ENCODE assay signal across 36 cellular contexts in genomic region chr16:63943568-63943967, GRCh38.
"Had no signal": no experiment of that assay in that cellular context is flagged by ENCODE, and none has a peak within 500 bp of the region (broad histone marks: within the 10 kb centered on the region; RNA-seq: fewer than 3 reads in every experiment).

No MANE protein-coding gene starts in this region.

- H3K27ac ChIP-seq: adrenal gland, cardiac muscle cell, VCaP had no signal

- H3K9me3 ChIP-seq: adrenal gland had no signal

- H3K4me3 Mint-ChIP-seq: activated B cell treated with CpG ODN at 0.5 μM for 24 hours; activated CD4-positive, alpha-beta memory T cell treated with anti-CD3 and anti-CD28 coated beads for 36 hours; activated CD4-positive, alpha-beta T cell treated with anti-CD3 and anti-CD28 coated beads, Interleukin-2, amount 10 ng/mL, durations not matched to agents 24 days and 14 days; activated CD8-positive, alpha-beta T cell treated with anti-CD3 and anti-CD28 coated beads for 36 hours; activated naive CD4-positive, alpha-beta T cell treated with anti-CD3 and anti-CD28 coated beads for 36 hours; activated naive CD8-positive, alpha-beta T cell treated with anti-CD3 and anti-CD28 coated beads for 36 hours; activated T-cell treated with anti-CD3 and anti-CD28 coated beads, Interleukin-2, amount 50 U/mL, for 4 hours; activated T-cell treated with anti-CD3 and anti-CD28 coated beads, Interleukin-2, amount 50 U/mL, for 72 hours; activated T-helper 1 cell treated with anti-CD3 and anti-CD28 coated beads, Interleukin-12 subunit alpha, Interleukin-12 subunit beta, Interleukin-2, Interleukin-4 antibody, amounts not matched to agents 30 ng/mL and 10 ng/mL and 1 ng/mL, durations not matched to agents 14 hours and 24 hours and 36 hours; activated T-helper 17 cell treated with anti-CD3 and anti-CD28 coated beads, Interleukin-2, amount 50 U/mL, for 72 hours; brain; central memory CD8-positive, alpha-beta T cell; T-helper 1 cell treated with Interleukin-12 subunit alpha and Interleukin-12 subunit beta and Interleukin-4 antibody, amounts not matched to agents 30 μg/mL and 1 μg/mL, for 36 hours; T-helper 2 cell treated with Interferon-gamma antibody and Interleukin-4, amounts not matched to agents 5 μg/mL and 100 μg/mL, for 36 hours had no signal

- H3K27ac Mint-ChIP-seq: activated B cell treated with CpG ODN at 0.5 μM for 24 hours; activated CD4-positive, alpha-beta memory T cell treated with anti-CD3 and anti-CD28 coated beads for 36 hours; activated CD4-positive, alpha-beta T cell treated with anti-CD3 and anti-CD28 coated beads, Interleukin-2, amount 10 ng/mL, durations not matched to agents 24 days and 14 days; activated CD8-positive, alpha-beta T cell treated with anti-CD3 and anti-CD28 coated beads for 36 hours; activated naive CD4-positive, alpha-beta T cell treated with anti-CD3 and anti-CD28 coated beads for 36 hours; activated naive CD4-positive, alpha-beta T cell treated with anti-CD3 and anti-CD28 coated beads, Interleukin-2, amount 50 U/mL, for 72 hours; activated naive CD8-positive, alpha-beta T cell treated with anti-CD3 and anti-CD28 coated beads for 36 hours; activated T-cell treated with anti-CD3 and anti-CD28 coated beads, Interleukin-2, amount 50 U/mL, for 72 hours; activated T-helper 1 cell treated with anti-CD3 and anti-CD28 coated beads, Interleukin-12 subunit alpha, Interleukin-12 subunit beta, Interleukin-2, Interleukin-4 antibody, amounts not matched to agents 30 ng/mL and 10 ng/mL and 1 ng/mL, durations not matched to agents 14 hours and 24 hours and 36 hours; activated T-helper 17 cell treated with anti-CD3 and anti-CD28 coated beads, Interleukin-2, amount 50 U/mL, for 72 hours; brain; T-helper 1 cell treated with Interleukin-12 subunit alpha and Interleukin-12 subunit beta and Interleukin-4 antibody, amounts not matched to agents 30 μg/mL and 1 μg/mL, for 36 hours; T-helper 2 cell treated with Interferon-gamma antibody and Interleukin-4, amounts not matched to agents 5 μg/mL and 100 μg/mL, for 36 hours had no signal

- H3K36me3 ChIP-seq: adrenal gland, cardiac muscle cell had no signal

- H3K27me3 Mint-ChIP-seq: activated B cell treated with CpG ODN at 0.5 μM for 24 hours; activated CD4-positive, alpha-beta memory T cell treated with anti-CD3 and anti-CD28 coated beads for 36 hours; activated CD4-positive, alpha-beta T cell treated with anti-CD3 and anti-CD28 coated beads, Interleukin-2, amount 10 ng/mL, durations not matched to agents 24 days and 14 days; activated CD8-positive, alpha-beta T cell treated with anti-CD3 and anti-CD28 coated beads for 36 hours; activated naive CD8-positive, alpha-beta T cell treated with anti-CD3 and anti-CD28 coated beads for 36 hours; activated T-helper 17 cell treated with anti-CD3 and anti-CD28 coated beads, Interleukin-2, amount 50 U/mL, for 72 hours; central memory CD8-positive, alpha-beta T cell had no signal

- DNase-seq: activated B cell treated with CpG ODN at 0.5 μM for 24 hours; activated CD4-positive, alpha-beta memory T cell treated with anti-CD3 and anti-CD28 coated beads for 36 hours; activated CD4-positive, alpha-beta T cell treated with anti-CD3 and anti-CD28 coated beads for 4 hours; activated CD4-positive, alpha-beta T cell treated with anti-CD3 and anti-CD28 coated beads, Interleukin-2, amount 10 ng/mL, durations not matched to agents 24 days and 14 days; activated CD4-positive, alpha-beta T cell treated with anti-CD3 and anti-CD28 coated beads, Interleukin-2, amount 50 U/mL, for 1 hour; activated CD4-positive, alpha-beta T cell treated with anti-CD3 and anti-CD28 coated beads, Interleukin-2, amount 50 U/mL, for 4 hours; activated CD4-positive, CD25-positive, alpha-beta regulatory T cell treated with anti-CD3 and anti-CD28 coated beads, Interleukin-2, amount 50 U/mL, for 72 hours; activated CD8-positive, alpha-beta memory T cell treated with anti-CD3 and anti-CD28 coated beads, Interleukin-2, amount 50 U/mL, for 4 hours; activated CD8-positive, alpha-beta T cell treated with anti-CD3 and anti-CD28 coated beads for 36 hours; activated effector memory CD4-positive, alpha-beta T cell treated with anti-CD3 and anti-CD28 coated beads, Interleukin-2, amount 50 U/mL, for 16 hours; activated gamma-delta T cell treated with Interleukin-2 at 50 U/mL for 16 hours; activated naive CD4-positive, alpha-beta T cell; activated naive CD4-positive, alpha-beta T cell treated with anti-CD3 and anti-CD28 coated beads for 36 hours; activated naive CD4-positive, alpha-beta T cell treated with anti-CD3 and anti-CD28 coated beads, Interleukin-2, amount 50 U/mL, for 16 hours; activated naive CD8-positive, alpha-beta T cell treated with anti-CD3 and anti-CD28 coated beads for 36 hours; activated T-cell treated with anti-CD3 and anti-CD28 coated beads for 4 hours; activated T-cell treated with anti-CD3 and anti-CD28 coated beads, Interleukin-2, amount 50 U/mL, for 1 hour; activated T-cell treated with anti-CD3 and anti-CD28 coated beads, Interleukin-2, amount 50 U/mL, for 4 hours; activated T-cell treated with anti-CD3 and anti-CD28 coated beads, Interleukin-2, amount 50 U/mL, for 72 hours; adrenal gland; amniotic stem cell; aorta; caudate nucleus; cerebellar nuclear complex; T-helper 1 cell; T-helper 2 cell; T-helper 9 cell had no signal

- H3K4me1 ChIP-seq: adrenal gland had no signal

- H3K36me3 Mint-ChIP-seq: activated CD4-positive, alpha-beta memory T cell treated with anti-CD3 and anti-CD28 coated beads for 36 hours; activated naive CD4-positive, alpha-beta T cell treated with anti-CD3 and anti-CD28 coated beads, Interleukin-2, amount 50 U/mL, for 72 hours; activated naive CD8-positive, alpha-beta T cell treated with anti-CD3 and anti-CD28 coated beads for 36 hours; brain had no signal

- H3K27me3 ChIP-seq: adrenal gland, cardiac muscle cell had no signal

- ATAC-seq: activated CD8-positive, alpha-beta T cell treated with anti-CD3 and anti-CD28 coated beads for 36 hours; activated naive CD4-positive, alpha-beta T cell treated with anti-CD3 and anti-CD28 coated beads, Interleukin-2, amount 50 U/mL, for 72 hours; activated T-cell treated with anti-CD3 and anti-CD28 coated beads, Interleukin-2, amount 50 U/mL, for 4 hours; activated T-cell treated with anti-CD3 and anti-CD28 coated beads, Interleukin-2, amount 50 U/mL, for 72 hours; activated T-helper 17 cell treated with anti-CD3 and anti-CD28 coated beads, Interleukin-2, amount 50 U/mL, for 72 hours had no signal

- H3K4me3 ChIP-seq: adrenal gland, cardiac muscle cell had no signal

- H3K4me1 Mint-ChIP-seq: activated B cell treated with CpG ODN at 0.5 μM for 24 hours; activated CD4-positive, alpha-beta T cell treated with anti-CD3 and anti-CD28 coated beads, Interleukin-2, amount 10 ng/mL, durations not matched to agents 24 days and 14 days; activated naive CD8-positive, alpha-beta T cell treated with anti-CD3 and anti-CD28 coated beads for 36 hours; activated T-helper 17 cell treated with anti-CD3 and anti-CD28 coated beads, Interleukin-2, amount 50 U/mL, for 72 hours; central memory CD8-positive, alpha-beta T cell had no signal
